In the genomic region with DNA sequence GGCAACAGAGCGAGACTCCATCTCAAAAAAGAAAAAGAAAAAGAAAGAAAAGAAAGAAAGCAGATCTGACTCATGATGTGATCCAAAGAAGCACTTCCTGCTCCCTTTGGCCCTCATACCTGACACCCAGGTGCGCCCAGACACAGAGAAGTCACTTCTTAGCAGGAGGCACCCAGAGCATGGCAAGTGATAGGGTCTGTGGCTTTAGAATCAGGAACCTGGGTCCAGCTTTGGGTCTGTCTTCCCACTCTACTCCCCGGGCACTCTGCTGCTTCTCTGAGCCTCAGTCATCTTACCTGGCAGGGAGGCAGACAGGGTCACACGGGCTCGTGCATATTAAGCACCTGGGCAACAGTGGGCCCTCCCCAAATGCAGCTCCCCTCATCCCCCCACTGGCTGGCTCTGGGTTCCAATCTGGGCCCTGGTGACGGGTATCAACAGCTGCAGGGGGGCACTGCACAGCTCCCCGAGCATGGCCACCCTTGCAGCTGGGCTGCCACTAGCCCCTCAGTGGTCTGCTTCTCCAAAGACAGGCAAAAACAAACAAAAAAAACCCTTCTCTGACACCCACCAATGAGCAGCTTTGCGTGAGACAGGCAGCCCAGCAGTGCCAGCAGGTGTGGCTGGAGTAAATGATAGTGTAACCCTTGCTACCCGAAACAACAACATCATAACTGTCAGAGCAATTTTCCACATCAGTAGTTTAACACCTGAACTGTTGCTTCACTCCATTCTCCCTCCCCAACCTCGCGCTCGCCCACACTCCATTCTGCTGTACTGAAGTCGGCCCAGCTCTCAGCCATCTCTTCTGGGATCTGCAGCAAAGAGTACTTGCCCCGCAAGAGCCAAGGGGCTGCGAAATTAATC, we compare ENCODE assay signal across 10 cellular contexts.
DNase-seq lines count a peak whose midpoint lies in the region; ATAC-seq lines count a peak whose summit lies in the region.
"Had no signal": no experiment of that assay in that cellular context is flagged by ENCODE, and none has a peak within 500 bp of the region (broad histone marks: within the 10 kb centered on the region; RNA-seq: fewer than 3 reads in every experiment).

No MANE protein-coding gene starts in this region.

- no peaks in the 10 kb centered on the region for H3K36me3 ChIP-seq in CD8-positive, alpha-beta memory T cell (ENCODE audit: insufficient read depth, low read length)
- H3K36me3 ChIP-seq: WERI-Rb-1 had no signal

- H3K4me3 Mint-ChIP-seq in CD8-positive, alpha-beta memory T cell, result no peak overlapping the region

- CTCF ChIA-PET in CD8-positive, alpha-beta memory T cell (lab: Charles Lee), result no interaction called here

- H3K27ac ChIP-seq in CD8-positive, alpha-beta memory T cell (ENCODE audit: low read depth, low read length), result no peak overlapping the region
- H3K27ac ChIP-seq: WERI-Rb-1 had no signal

- no peaks in the 10 kb centered on the region for H3K4me1 Mint-ChIP-seq in CD8-positive, alpha-beta memory T cell

- peaks cover 25 to 53% of the 10 kb centered on the region in 2 donors for H3K27me3 Mint-ChIP-seq in CD8-positive, alpha-beta memory T cell

- H3K36me3 Mint-ChIP-seq in CD8-positive, alpha-beta memory T cell, result peaks cover 0 to 1% (median 0%) of the 10 kb centered on the region in 3 donors

- no peak overlapping the region for H3K27ac Mint-ChIP-seq in CD8-positive, alpha-beta memory T cell

- no peaks in the 10 kb centered on the region for H3K4me1 ChIP-seq in CD8-positive, alpha-beta memory T cell (ENCODE audit: insufficient read depth, low read length)

- H3K4me3 ChIP-seq in CD8-positive, alpha-beta memory T cell (ENCODE audit: low read length), result no peak overlapping the region

- H3K9me3 Mint-ChIP-seq in CD8-positive, alpha-beta memory T cell, result peaks cover 0 to 2% (median 0%) of the 10 kb centered on the region in 5 donors

- no peaks in the 10 kb centered on the region for H3K27me3 ChIP-seq in CD8-positive, alpha-beta memory T cell (ENCODE audit: insufficient read depth, low read length, poor library complexity, severe bottlenecking)

- ATAC-seq in GM19035 (IDR thresholded peaks at IDR 0.05; ENCODE audit: unreplicated experiment) (peak; percentile 66), HG02759 (IDR thresholded peaks at IDR 0.05; ENCODE audit: unreplicated experiment) (peak; percentile 84)
- ATAC-seq: right cardiac atrium had no signal

- H3K9me3 ChIP-seq in CD8-positive, alpha-beta memory T cell (ENCODE audit: low read length), result no peaks in the 10 kb centered on the region

- DNase-seq in NCI-H1436 treated with DMSO at 0.1 percent for 48 hours (lab: John Stamatoyannopoulos, UW) (peak; percentile 90), left kidney (ENCODE audit: low read depth, low spot score) (peak; percentile 90), GF-D8 (lab: John Stamatoyannopoulos, UW) (no peak), medulla oblongata (ENCODE audit: extremely low spot score) (no peak), HuH-7 (ENCODE audit: low spot score) (no peak)
- no peak for DNase-seq in CD8-positive, alpha-beta memory T cell
- DNase-seq: right cardiac atrium, WERI-Rb-1 had no signal

- POLR2A ChIA-PET in CD8-positive, alpha-beta memory T cell (lab: Charles Lee), result no interaction called here

Comparison
In these comparisons a context has a peak if more than half of its experiments do, and no peak if none do; other contexts are left out.
1. DNase-seq: peak in NCI-H1436 treated with DMSO at 0.1 percent for 48 hours (single experiment) and left kidney (single experiment); none in GF-D8 (single experiment), CD8-positive, alpha-beta memory T cell (0 of 5), medulla oblongata (single experiment) and HuH-7 (single experiment).